17 cellular contexts compared by ENCODE assay signal in genomic region chr2:239127513-239127912, GRCh38.
A peak's percentile ranks its signal among the peaks of the same experiment; 100 is the strongest.
DNase-seq lines count a peak whose midpoint lies in the region; ATAC-seq and TF ChIP-seq lines count a peak whose summit lies in the region.
"Had no signal": no experiment of that assay in that cellular context is flagged by ENCODE, and none has a peak within 500 bp of the region (broad histone marks: within the 10 kb centered on the region; RNA-seq: fewer than 3 reads in every experiment).

No MANE protein-coding gene starts in this region.

- 88% methylated on average over 9 of the region's 9 CpGs for WGBS in liver
- 64 to 76% methylated on average over 4 to 9 of the region's 9 CpGs for WGBS in tibial nerve, 2 donors

- H3K9ac ChIP-seq in liver (ENCODE audit: low read depth in 1 of 2, low read length in 2 of 2), result no peak overlapping the region

- no peak for TF ChIP-seq RAD21 in liver (IDR thresholded peaks at IDR 0.05)

- H3K36me3 ChIP-seq in right atrium auricular region (peaks cover 64% of the 10 kb centered on the region), left ventricle myocardium inferior (peaks cover 57% of the 10 kb centered on the region), liver (ENCODE audit: control insufficient read depth in 4 of 4, insufficient read depth in 3 of 4, low read depth in 1 of 4, low read length in 3 of 4) (peaks cover 0 to 51% (median 10%) of the 10 kb centered on the region in 4 donors), tibial nerve (peaks cover 0 to 74% (median 2%) of the 10 kb centered on the region in 3 donors)

- H3K27me3 ChIP-seq in right atrium auricular region, result no peaks in the 10 kb centered on the region
- no peaks in the 10 kb centered on the region for H3K27me3 ChIP-seq in left ventricle myocardium inferior (ENCODE audit: low read depth)
- no peaks in the 10 kb centered on the region for H3K27me3 ChIP-seq in liver (ENCODE audit: control insufficient read depth in 4 of 4, insufficient read depth in 4 of 4, low read length in 3 of 4)
- no peaks in the 10 kb centered on the region for H3K27me3 ChIP-seq in tibial nerve

- TF ChIP-seq EP300 in tibial nerve (IDR thresholded peaks at IDR 0.05), result no peak

- H3K4me3 ChIP-seq in right atrium auricular region (no peak overlapping the region), left ventricle myocardium inferior (no peak overlapping the region), liver (ENCODE audit: low read depth in 1 of 3, low read length in 3 of 3) (no peak overlapping the region), tibial nerve (no peak overlapping the region)

- ATAC-seq in Right ventricle myocardium superior (ENCODE audit: poor library complexity), result peak; percentile 51
- no peak for ATAC-seq in GM19455 (IDR thresholded peaks at IDR 0.05; ENCODE audit: unreplicated experiment)
- ATAC-seq: CD8-positive, alpha-beta T cell had no signal

- no peak for DNase-seq in Right ventricle myocardium superior
- DNase-seq in right atrium auricular region (ENCODE audit: low spot score), result no peak
- no peak for DNase-seq in left ventricle myocardium inferior
- DNase-seq in tibial nerve (ENCODE audit: low spot score in 2 of 2), result no peak
- no peak for DNase-seq in AG20443 (ENCODE audit: low spot score)
- no peak for DNase-seq in NCI-H82 (lab: John Stamatoyannopoulos, UW)
- DNase-seq: ACHN; CD8-positive, alpha-beta T cell; COR-L47; DMS153; DMS79 treated with DMSO at 0.1 percent for 48 hours; EL; HCEC 1CT; HFFc6 had no signal

- TF ChIP-seq CTCF in right atrium auricular region (IDR thresholded peaks at IDR 0.05) (no peak), left ventricle myocardium inferior (IDR thresholded peaks at IDR 0.05; ENCODE audit: borderline replicate concordance) (no peak), liver (IDR thresholded peaks at IDR 0.05; ENCODE audit: low read depth, low read length, missing input control) (no peak), tibial nerve (IDR thresholded peaks at IDR 0.05) (no peak)

- intact Hi-C loops in Right ventricle myocardium superior (cut with DNase I) (loop anchor here (10.0 kb wide), 1 partner anchor 277 kb away; the partner anchor contains the start of gene HDAC4), left ventricle myocardium inferior (cut with micrococcal nuclease) (no loop called here)

- H3K9me3 ChIP-seq in right atrium auricular region (no peaks in the 10 kb centered on the region), left ventricle myocardium inferior (replicated peaks) (no peaks in the 10 kb centered on the region), liver (ENCODE audit: control insufficient read depth in 4 of 4, low read length in 3 of 4) (no peaks in the 10 kb centered on the region), tibial nerve (no peaks in the 10 kb centered on the region)

- H3K4me1 ChIP-seq in right atrium auricular region, result peaks cover 0 to 20% of the 10 kb centered on the region in 2 donors
- peaks cover 31% of the 10 kb centered on the region for H3K4me1 ChIP-seq in left ventricle myocardium inferior
- H3K4me1 ChIP-seq in liver (ENCODE audit: control insufficient read depth in 4 of 4, insufficient read depth in 4 of 4, low read length in 3 of 4), result no peaks in the 10 kb centered on the region
- peaks cover 0 to 57% (median 14%) of the 10 kb centered on the region in 4 donors for H3K4me1 ChIP-seq in tibial nerve

- no peak for TF ChIP-seq POLR2A in tibial nerve (IDR thresholded peaks at IDR 0.05)

- H3K27ac ChIP-seq in right atrium auricular region (no peak overlapping the region), left ventricle myocardium inferior (replicated peaks) (peak overlapping the region; percentile 45), liver (ENCODE audit: low read depth in 1 of 2, low read length in 2 of 2) (no peak overlapping the region), tibial nerve (peak overlapping the region in 3 of 4 donors; percentile 37 to 91 (median 86))
- H3K27ac ChIP-seq: HL-60 had no signal

TF ChIP-seq in liver, 16 proteins besides CTCF, POLR2A, EP300 and RAD21:
- peak; percentile 55 for TF ChIP-seq NR2F2 (IDR thresholded peaks at IDR 0.05)
- no peak for TF ChIP-seq ZBTB33 (IDR thresholded peaks at IDR 0.05)

Comparison
In these comparisons a context has a peak if more than half of its experiments do, and no peak if none do; other contexts are left out.
1. H3K27ac ChIP-seq: peak in left ventricle myocardium inferior (single experiment) and tibial nerve (3 of 4); none in right atrium auricular region (0 of 2) and liver (0 of 2).